Comparison of ENCODE assay signal across 14 cellular contexts in the genomic region with DNA sequence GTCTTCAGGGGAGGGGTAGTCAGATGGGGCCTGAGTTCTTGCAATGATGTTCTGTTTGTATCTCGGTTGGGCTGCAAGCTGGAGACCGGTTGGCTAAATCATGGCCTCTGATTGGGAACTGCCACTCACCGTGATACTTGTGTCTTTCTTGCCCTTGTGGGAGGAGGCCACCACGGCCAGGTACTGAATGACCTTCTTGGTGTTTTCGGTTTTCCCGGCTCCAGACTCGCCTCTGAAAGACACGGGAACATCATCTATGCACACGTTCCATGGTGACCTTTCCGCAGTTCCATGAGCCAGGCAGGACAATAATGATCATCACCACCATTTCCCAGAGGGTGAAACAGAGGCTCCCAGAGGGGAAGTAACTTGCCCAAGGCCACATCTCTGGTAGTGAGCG.
DNase-seq lines count a peak whose midpoint lies in the region; ATAC-seq and TF ChIP-seq lines count a peak whose summit lies in the region.
"Had no signal": no experiment of that assay in that cellular context is flagged by ENCODE, and none has a peak within 500 bp of the region (broad histone marks: within the 10 kb centered on the region; RNA-seq: fewer than 3 reads in every experiment).

No MANE protein-coding gene starts in this region.

- no peaks in the 10 kb centered on the region for H3K36me3 ChIP-seq in neural progenitor cell
- peaks cover 63 to 64% of the 10 kb centered on the region in 2 donors for H3K36me3 ChIP-seq in stomach smooth muscle (ENCODE audit: control insufficient read depth in 2 of 2, insufficient read depth in 2 of 2, low read length in 2 of 2)
- H3K36me3 ChIP-seq: BE2C, HAP-1 had no signal

- H3K4me1 Mint-ChIP-seq in neural progenitor cell, result peaks cover 6% of the 10 kb centered on the region
- H3K4me1 Mint-ChIP-seq: CD4-positive, alpha-beta memory T cell; GM23338 had no signal

- H3K4me3 ChIP-seq in coronary artery, result no peak overlapping the region
- no peak overlapping the region for H3K4me3 ChIP-seq in neural progenitor cell
- peak overlapping the region in 1 of 2 donors; percentile 44 for H3K4me3 ChIP-seq in stomach smooth muscle (ENCODE audit: low read length in 2 of 2)
- H3K4me3 ChIP-seq: GM23338, HAP-1 had no signal

- no peaks in the 10 kb centered on the region for H4K20me1 ChIP-seq in neural progenitor cell (ENCODE audit: low read depth)

- H3K27me3 ChIP-seq in neural progenitor cell, result no peaks in the 10 kb centered on the region
- no peaks in the 10 kb centered on the region for H3K27me3 ChIP-seq in stomach smooth muscle (ENCODE audit: control insufficient read depth in 1 of 2, insufficient read depth in 2 of 2, low read length in 2 of 2)
- H3K27me3 ChIP-seq: BE2C had no signal

- DNase-seq in coronary artery (ENCODE audit: low spot score) (no peak), neural progenitor cell (ENCODE audit: low spot score) (no peak), NAMALWA (ENCODE audit: low spot score) (no peak), mucosa of gallbladder (ENCODE audit: low spot score) (no peak), GM03348 (ENCODE audit: low spot score) (no peak)
- DNase-seq: BE2C; CD4-positive, alpha-beta memory T cell; DMS79; HFFc6 had no signal

- H3K4me3 Mint-ChIP-seq in neural progenitor cell, result peak overlapping the region; percentile 52
- H3K4me3 Mint-ChIP-seq: CD4-positive, alpha-beta memory T cell; GM23338; HFFc6 had no signal

- TF ChIP-seq CTCF in coronary artery (IDR thresholded peaks at IDR 0.05) (no peak), neural progenitor cell (IDR thresholded peaks at IDR 0.05) (no peak)

- H3K27me3 Mint-ChIP-seq in neural progenitor cell (ENCODE audit: insufficient read depth, low read depth), result peaks cover 7% of the 10 kb centered on the region
- H3K27me3 Mint-ChIP-seq: CD4-positive, alpha-beta memory T cell had no signal

- H3K9me3 ChIP-seq in neural progenitor cell (ENCODE audit: low read depth) (no peaks in the 10 kb centered on the region), stomach smooth muscle (ENCODE audit: control insufficient read depth in 2 of 2, low read length in 2 of 2) (no peaks in the 10 kb centered on the region)
- H3K9me3 ChIP-seq: BE2C, HAP-1 had no signal

- no peak overlapping the region for H3K4me2 ChIP-seq in neural progenitor cell
- H3K4me2 ChIP-seq: GM23338 had no signal

- no peak overlapping the region for H2AFZ ChIP-seq in neural progenitor cell (replicated peaks)
- H2AFZ ChIP-seq: GM23338 had no signal

- peaks cover 5% of the 10 kb centered on the region for H3K4me1 ChIP-seq in neural progenitor cell
- peaks cover 76% of the 10 kb centered on the region for H3K4me1 ChIP-seq in stomach smooth muscle (ENCODE audit: control insufficient read depth, insufficient read depth, low read length)
- H3K4me1 ChIP-seq: BE2C, HAP-1 had no signal

- H3K27ac ChIP-seq in coronary artery (peak overlapping the region; percentile 56 to 75), neural progenitor cell (no peak overlapping the region), stomach smooth muscle (ENCODE audit: low read length) (peak overlapping the region; percentile 80)
- H3K27ac ChIP-seq: C4-2B had no signal

- H3K27ac Mint-ChIP-seq in neural progenitor cell, result no peak overlapping the region
- H3K27ac Mint-ChIP-seq: CD4-positive, alpha-beta memory T cell; GM23338; HFFc6 had no signal

- H3K9ac ChIP-seq in neural progenitor cell (no peak overlapping the region), stomach smooth muscle (ENCODE audit: low read length in 2 of 2) (peak overlapping the region; percentile 14 to 36)

- ATAC-seq in GM18858 (IDR thresholded peaks at IDR 0.05; ENCODE audit: unreplicated experiment), result no peak
- ATAC-seq: GM23338 had no signal

- H3K9me3 Mint-ChIP-seq in neural progenitor cell, result no peaks in the 10 kb centered on the region
- H3K9me3 Mint-ChIP-seq: CD4-positive, alpha-beta memory T cell; HFFc6 had no signal

- no peaks in the 10 kb centered on the region for H3K79me2 ChIP-seq in neural progenitor cell (ENCODE audit: low read depth)

- no peaks in the 10 kb centered on the region for H3F3A ChIP-seq in neural progenitor cell (ENCODE audit: low read depth)

- H3K36me3 Mint-ChIP-seq in neural progenitor cell, result no peaks in the 10 kb centered on the region
- H3K36me3 Mint-ChIP-seq: CD4-positive, alpha-beta memory T cell had no signal
